Comparison of ENCODE assay signal across 27 cellular contexts in genomic region chr9:87226896-87227295, GRCh38.
"Had no signal": no experiment of that assay in that cellular context is flagged by ENCODE, and none has a peak within 500 bp of the region (broad histone marks: within the 10 kb centered on the region; RNA-seq: fewer than 3 reads in every experiment).

No MANE protein-coding gene starts in this region.

- H3K9me3 ChIP-seq: left lung, lower lobe of right lung, pancreas, prostate gland, stomach, testis, thyroid gland, transverse colon, upper lobe of left lung, vagina had no signal

- H3K4me1 ChIP-seq: left lung, pancreas, prostate gland, stomach, testis, thyroid gland, transverse colon, upper lobe of left lung, vagina had no signal

- DNase-seq: immature natural killer cell; kidney; left colon; left lung; lower lobe of right lung; mammary epithelial cell; mesenchymal stem cell; naive thymus-derived CD8-positive, alpha-beta T cell; nucleus accumbens; pancreas; posterior cingulate gyrus; retina; right cardiac atrium; stimulated activated CD4-positive, alpha-beta T cell treated with anti-CD3 and anti-CD28 coated beads, Interleukin-12 subunit alpha, Interleukin-12 subunit beta, amount 100 ng/mL, for 4 hours; stimulated activated CD4-positive, alpha-beta T cell treated with anti-CD3 and anti-CD28 coated beads, Interleukin-15, amount 100 ng/mL, for 24 hours; stimulated activated CD4-positive, alpha-beta T cell treated with anti-CD3 and anti-CD28 coated beads, Interleukin-2, amount 100 ng/mL, for 24 hours; stimulated activated CD4-positive, alpha-beta T cell treated with anti-CD3 and anti-CD28 coated beads, Interleukin-4, amount 100 ng/mL, for 1 hour; stimulated activated naive B cell treated with anti-CD40 and anti-IgM and Interleukin-4, amounts not matched to agents 10 μg/mL and 1 μg/mL and 100 μg/mL, for 72 hours; stimulated activated naive CD8-positive, alpha-beta T cell treated with anti-CD3 and anti-CD28 coated beads, Interleukin-15, Interleukin-2, amounts not matched to agents 100 U/mL and 50 U/mL, for 24 hours; stomach; testis; thyroid gland; transverse colon; upper lobe of left lung had no signal

- H3K36me3 ChIP-seq: left lung, lower lobe of right lung, pancreas, prostate gland, stomach, thyroid gland, transverse colon, upper lobe of left lung, vagina had no signal

- H3K27ac ChIP-seq: left lung, lower lobe of right lung, pancreas, prostate gland, skin epidermis, stomach, testis, thyroid gland, transverse colon, upper lobe of left lung, vagina had no signal

- H3K4me3 ChIP-seq: left lung, lower lobe of right lung, pancreas, prostate gland, skin epidermis, stomach, testis, thyroid gland, transverse colon, upper lobe of left lung, vagina had no signal

- H3K27me3 ChIP-seq: left lung, pancreas, testis, thyroid gland, transverse colon, upper lobe of left lung, vagina had no signal
